ENCODE assay signal across 13 cellular contexts in the genomic region with DNA sequence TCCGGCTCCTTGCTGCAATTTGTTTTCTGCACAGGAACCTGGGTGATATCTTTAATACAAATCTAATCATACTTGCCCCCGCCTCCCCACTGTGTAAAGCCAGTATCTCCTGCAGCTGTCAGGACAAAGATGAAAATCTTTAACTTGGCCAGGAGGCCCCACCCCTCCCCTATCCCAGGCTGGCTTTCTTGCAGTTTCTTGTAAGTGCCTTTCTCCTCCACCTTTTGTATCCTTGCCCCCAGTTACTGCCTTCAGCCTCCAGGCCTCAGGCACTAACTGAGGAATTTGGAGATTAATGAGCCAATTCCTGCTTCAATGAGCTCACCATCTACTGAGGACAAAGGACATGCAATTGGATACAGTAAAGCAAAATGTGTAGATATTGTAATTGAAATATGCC. TPM values are rescaled to one million over a fixed set of nuclear protein-coding genes. Genes with fewer than 3 reads are reported as not detected.
DNase-seq lines count a peak whose midpoint lies in the region; ATAC-seq and TF ChIP-seq lines count a peak whose summit lies in the region.
"Had no signal": no experiment of that assay in that cellular context is flagged by ENCODE, and none has a peak within 500 bp of the region (broad histone marks: within the 10 kb centered on the region; RNA-seq: fewer than 3 reads in every experiment).

No MANE protein-coding gene starts in this region.

- POLR2A ChIA-PET in activated CD4-positive, alpha-beta memory T cell treated with anti-CD3 and anti-CD28 coated beads for 36 hours (lab: Charles Lee), result no interaction called here

- H4K20me1 ChIP-seq in GM23338 (replicated peaks; ENCODE audit: insufficient read depth), result no peaks in the 10 kb centered on the region

- CTCF ChIA-PET in activated CD4-positive, alpha-beta memory T cell treated with anti-CD3 and anti-CD28 coated beads for 36 hours (lab: Charles Lee), result interaction anchor here (2.4 to 5.7 kb wide), 2 partner anchors 11 to 15 kb away, joined by 11 to 42 read pairs; no protein-coding TSS in a partner anchor

- H3K4me3 ChIP-seq in ACC112 (ENCODE audit: low read depth, low read length) (peak overlapping the region; percentile 27; the same call in 1 of the 2 replicates), GM23338 (no peak overlapping the region)
- H3K4me3 ChIP-seq: thyroid gland had no signal

- H3K27ac ChIP-seq in ACC112 (ENCODE audit: low read depth, low read length), result no peak overlapping the region
- H3K27ac ChIP-seq in GM23338 (ENCODE audit: low read depth), result peak overlapping the region; percentile 83
- H3K27ac ChIP-seq: thyroid gland had no signal

- peaks cover 48% of the 10 kb centered on the region for H3K4me1 Mint-ChIP-seq in GM23338
- H3K4me1 Mint-ChIP-seq in activated CD4-positive, alpha-beta memory T cell treated with anti-CD3 and anti-CD28 coated beads for 36 hours (ENCODE audit: low read depth), result peaks cover 69% of the 10 kb centered on the region

- H3K27me3 ChIP-seq in ACC112 (ENCODE audit: insufficient read depth, low read length) (no peaks in the 10 kb centered on the region), GM23338 (ENCODE audit: insufficient read depth) (no peaks in the 10 kb centered on the region)
- H3K27me3 ChIP-seq: thyroid gland had no signal

- DNase-seq in GM23338 (ENCODE audit: low spot score) (peak; percentile 80), islet precursor cell (peak; percentile 91), left colon (no peak), DMS 273 (lab: John Stamatoyannopoulos, UW; ENCODE audit: unreplicated experiment) (no peak)
- no peak for DNase-seq in activated CD4-positive, alpha-beta memory T cell treated with anti-CD3 and anti-CD28 coated beads for 36 hours
- DNase-seq: COR-L47; stimulated activated CD4-positive, alpha-beta T cell treated with anti-CD3 and anti-CD28 coated beads, Interleukin-15, amount 100 ng/mL, for 24 hours; thyroid gland had no signal

- H3K36me3 ChIP-seq in ACC112 (ENCODE audit: insufficient read depth, low read length), result no peaks in the 10 kb centered on the region
- no peaks in the 10 kb centered on the region; the same call in 1 of the 2 replicates for H3K36me3 ChIP-seq in GM23338 (ENCODE audit: insufficient read depth)
- H3K36me3 ChIP-seq: thyroid gland had no signal

- no peak overlapping the region for H3K4me3 Mint-ChIP-seq in GM23338
- peak overlapping the region; percentile 23 for H3K4me3 Mint-ChIP-seq in activated CD4-positive, alpha-beta memory T cell treated with anti-CD3 and anti-CD28 coated beads for 36 hours

- H3K36me3 Mint-ChIP-seq in GM23338 (ENCODE audit: low read depth), result peaks cover 4% of the 10 kb centered on the region; the same call in 1 of the 3 replicates
- H3K36me3 Mint-ChIP-seq in activated CD4-positive, alpha-beta memory T cell treated with anti-CD3 and anti-CD28 coated beads for 36 hours, result peaks cover 27% of the 10 kb centered on the region

- peak overlapping the region; percentile 87 for H3K27ac Mint-ChIP-seq in GM23338
- H3K27ac Mint-ChIP-seq in activated CD4-positive, alpha-beta memory T cell treated with anti-CD3 and anti-CD28 coated beads for 36 hours, result peak overlapping the region; percentile 88

- H3K4me1 ChIP-seq in ACC112 (ENCODE audit: control insufficient read depth, insufficient read depth, low read length, unreplicated experiment) (peaks cover 4% of the 10 kb centered on the region), GM23338 (ENCODE audit: insufficient read depth) (peaks cover 37% of the 10 kb centered on the region)

- no peaks in the 10 kb centered on the region for H3K79me2 ChIP-seq in ACC112 (ENCODE audit: control insufficient read depth, insufficient read depth, low read length, unreplicated experiment)
- H3K79me2 ChIP-seq in GM23338 (replicated peaks; ENCODE audit: insufficient read depth), result no peaks in the 10 kb centered on the region

- peak overlapping the region; percentile 47 for H3K4me2 ChIP-seq in GM23338

- TF ChIP-seq CTCF in GM23338 (conservative IDR thresholded peaks at IDR 0.05; ENCODE audit: low read depth in 2 of 2), result no peak

- intact Hi-C loops in activated CD4-positive, alpha-beta memory T cell treated with anti-CD3 and anti-CD28 coated beads for 36 hours (cut with micrococcal nuclease), result loop anchor here (5.0 kb wide), 1 partner anchor 176 kb away; no protein-coding TSS in a partner anchor
- intact Hi-C loops in left colon (cut with DNase I, micrococcal nuclease), result no loop called here

- H3K9me3 Mint-ChIP-seq in GM23338, result no peaks in the 10 kb centered on the region
- H3K9me3 Mint-ChIP-seq in activated CD4-positive, alpha-beta memory T cell treated with anti-CD3 and anti-CD28 coated beads for 36 hours, result no peaks in the 10 kb centered on the region

- no peaks in the 10 kb centered on the region for H3F3A ChIP-seq in GM23338 (replicated peaks; ENCODE audit: low read depth)

- ATAC-seq in GM23338 (peak; percentile 94), HG03175 (IDR thresholded peaks at IDR 0.05; ENCODE audit: unreplicated experiment) (no peak), GM19351 (IDR thresholded peaks at IDR 0.05; ENCODE audit: unreplicated experiment) (no peak), left colon (no peak)

- H2AFZ ChIP-seq in ACC112 (ENCODE audit: low read length, unreplicated experiment) (peak overlapping the region; percentile 88), GM23338 (no peak overlapping the region)

- no peaks in the 10 kb centered on the region for H3K9me2 ChIP-seq in GM23338 (ENCODE audit: insufficient read depth)

- peaks cover 1% of the 10 kb centered on the region for H3K27me3 Mint-ChIP-seq in GM23338 (ENCODE audit: insufficient read depth, low read depth, poor library complexity)
- H3K27me3 Mint-ChIP-seq in activated CD4-positive, alpha-beta memory T cell treated with anti-CD3 and anti-CD28 coated beads for 36 hours, result no peaks in the 10 kb centered on the region

TF ChIP-seq in GM23338, 12 proteins besides CTCF, POLR2A, EP300 and RAD21 (continues in another document):
- TF ChIP-seq, protein P1, sequence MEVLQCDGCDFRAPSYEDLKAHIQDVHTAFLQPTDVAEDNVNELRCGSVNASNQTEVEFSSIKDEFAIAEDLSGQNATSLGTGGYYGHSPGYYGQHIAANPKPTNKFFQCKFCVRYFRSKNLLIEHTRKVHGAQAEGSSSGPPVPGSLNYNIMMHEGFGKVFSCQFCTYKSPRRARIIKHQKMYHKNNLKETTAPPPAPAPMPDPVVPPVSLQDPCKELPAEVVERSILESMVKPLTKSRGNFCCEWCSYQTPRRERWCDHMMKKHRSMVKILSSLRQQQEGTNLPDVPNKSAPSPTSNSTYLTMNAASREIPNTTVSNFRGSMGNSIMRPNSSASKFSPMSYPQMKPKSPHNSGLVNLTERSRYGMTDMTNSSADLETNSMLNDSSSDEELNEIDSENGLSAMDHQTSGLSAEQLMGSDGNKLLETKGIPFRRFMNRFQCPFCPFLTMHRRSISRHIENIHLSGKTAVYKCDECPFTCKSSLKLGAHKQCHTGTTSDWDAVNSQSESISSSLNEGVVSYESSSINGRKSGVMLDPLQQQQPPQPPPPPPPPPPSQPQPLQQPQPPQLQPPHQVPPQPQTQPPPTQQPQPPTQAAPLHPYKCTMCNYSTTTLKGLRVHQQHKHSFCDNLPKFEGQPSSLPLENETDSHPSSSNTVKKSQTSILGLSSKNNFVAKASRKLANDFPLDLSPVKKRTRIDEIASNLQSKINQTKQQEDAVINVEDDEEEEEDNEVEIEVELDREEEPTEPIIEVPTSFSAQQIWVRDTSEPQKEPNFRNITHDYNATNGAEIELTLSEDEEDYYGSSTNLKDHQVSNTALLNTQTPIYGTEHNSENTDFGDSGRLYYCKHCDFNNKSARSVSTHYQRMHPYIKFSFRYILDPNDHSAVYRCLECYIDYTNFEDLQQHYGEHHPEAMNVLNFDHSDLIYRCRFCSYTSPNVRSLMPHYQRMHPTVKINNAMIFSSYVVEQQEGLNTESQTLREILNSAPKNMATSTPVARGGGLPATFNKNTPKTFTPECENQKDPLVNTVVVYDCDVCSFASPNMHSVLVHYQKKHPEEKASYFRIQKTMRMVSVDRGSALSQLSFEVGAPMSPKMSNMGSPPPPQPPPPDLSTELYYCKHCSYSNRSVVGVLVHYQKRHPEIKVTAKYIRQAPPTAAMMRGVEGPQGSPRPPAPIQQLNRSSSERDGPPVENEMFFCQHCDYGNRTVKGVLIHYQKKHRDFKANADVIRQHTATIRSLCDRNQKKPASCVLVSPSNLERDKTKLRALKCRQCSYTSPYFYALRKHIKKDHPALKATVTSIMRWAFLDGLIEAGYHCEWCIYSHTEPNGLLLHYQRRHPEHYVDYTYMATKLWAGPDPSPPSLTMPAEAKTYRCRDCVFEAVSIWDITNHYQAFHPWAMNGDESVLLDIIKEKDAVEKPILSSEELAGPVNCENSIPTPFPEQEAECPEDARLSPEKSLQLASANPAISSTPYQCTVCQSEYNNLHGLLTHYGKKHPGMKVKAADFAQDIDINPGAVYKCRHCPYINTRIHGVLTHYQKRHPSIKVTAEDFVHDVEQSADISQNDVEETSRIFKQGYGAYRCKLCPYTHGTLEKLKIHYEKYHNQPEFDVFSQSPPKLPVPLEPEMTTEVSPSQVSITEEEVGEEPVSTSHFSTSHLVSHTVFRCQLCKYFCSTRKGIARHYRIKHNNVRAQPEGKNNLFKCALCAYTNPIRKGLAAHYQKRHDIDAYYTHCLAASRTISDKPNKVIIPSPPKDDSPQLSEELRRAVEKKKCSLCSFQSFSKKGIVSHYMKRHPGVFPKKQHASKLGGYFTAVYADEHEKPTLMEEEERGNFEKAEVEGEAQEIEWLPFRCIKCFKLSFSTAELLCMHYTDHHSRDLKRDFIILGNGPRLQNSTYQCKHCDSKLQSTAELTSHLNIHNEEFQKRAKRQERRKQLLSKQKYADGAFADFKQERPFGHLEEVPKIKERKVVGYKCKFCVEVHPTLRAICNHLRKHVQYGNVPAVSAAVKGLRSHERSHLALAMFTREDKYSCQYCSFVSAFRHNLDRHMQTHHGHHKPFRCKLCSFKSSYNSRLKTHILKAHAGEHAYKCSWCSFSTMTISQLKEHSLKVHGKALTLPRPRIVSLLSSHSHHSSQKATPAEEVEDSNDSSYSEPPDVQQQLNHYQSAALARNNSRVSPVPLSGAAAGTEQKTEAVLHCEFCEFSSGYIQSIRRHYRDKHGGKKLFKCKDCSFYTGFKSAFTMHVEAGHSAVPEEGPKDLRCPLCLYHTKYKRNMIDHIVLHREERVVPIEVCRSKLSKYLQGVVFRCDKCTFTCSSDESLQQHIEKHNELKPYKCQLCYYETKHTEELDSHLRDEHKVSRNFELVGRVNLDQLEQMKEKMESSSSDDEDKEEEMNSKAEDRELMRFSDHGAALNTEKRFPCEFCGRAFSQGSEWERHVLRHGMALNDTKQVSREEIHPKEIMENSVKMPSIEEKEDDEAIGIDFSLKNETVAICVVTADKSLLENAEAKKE (CRISPR knock-in tag; IDR thresholded peaks at IDR 0.05), result peak; percentile 71; the same call in 1 of the 2 replicates

RNA-seq across cellular contexts. Expression of a gene that starts 6.5 kb away (rescaled TPM):
- total RNA-seq in GM23338 (2014; rRNA removed; shearing (Covaris generic)), result not detected in 2 replicates
- 0.73 and 0.86 TPM in 2 replicates for polyA plus RNA-seq in GM23338 (2016; fragmentation: Nextera tagmentation; extraction: Ambion mirVana)
- total RNA-seq in activated CD4-positive, alpha-beta memory T cell treated with anti-CD3 and anti-CD28 coated beads for 36 hours, result 10 to 100 TPM; 11.7 to 14.4 TPM
- total RNA-seq in left colon, result under 1 TPM in 1 of 2 donors, not detected in 1; 0.50 TPM
- total RNA-seq: chondrocyte, kidney epithelial cell had no signal

RNA-seq across cellular contexts. Expression of a gene that starts 40.3 kb away (rescaled TPM):
- total RNA-seq in GM23338 (2014; rRNA removed; shearing (Covaris generic)), result 14.1 and 16.6 TPM in 2 replicates
- polyA plus RNA-seq in GM23338 (2016; fragmentation: Nextera tagmentation; extraction: Ambion mirVana), result 7.9 and 8.1 TPM in 2 replicates
- 1 to 10 TPM; 3.3 to 4.4 TPM for total RNA-seq in activated CD4-positive, alpha-beta memory T cell treated with anti-CD3 and anti-CD28 coated beads for 36 hours
- 10 to 100 TPM; 35.7 to 35.8 TPM for total RNA-seq in left colon

Comparison
In these comparisons a context has a peak if more than half of its experiments do, and no peak if none do; other contexts are left out.
1. DNase-seq: peak in GM23338 (single experiment) and islet precursor cell (single experiment); none in activated CD4-positive, alpha-beta memory T cell treated with anti-CD3 and anti-CD28 coated beads for 36 hours (single experiment), left colon (0 of 2) and DMS 273 (single experiment).
2. RNA of a gene that starts 6.5 kb away (total RNA-seq): 11.7 to 14.4 TPM in activated CD4-positive, alpha-beta memory T cell treated with anti-CD3 and anti-CD28 coated beads for 36 hours; 0.50 TPM in left colon and not detected in GM23338; every median in the first group is over 4 times any median in the second.